Comparison of ENCODE assay signal across 9 cellular contexts in the genomic region with DNA sequence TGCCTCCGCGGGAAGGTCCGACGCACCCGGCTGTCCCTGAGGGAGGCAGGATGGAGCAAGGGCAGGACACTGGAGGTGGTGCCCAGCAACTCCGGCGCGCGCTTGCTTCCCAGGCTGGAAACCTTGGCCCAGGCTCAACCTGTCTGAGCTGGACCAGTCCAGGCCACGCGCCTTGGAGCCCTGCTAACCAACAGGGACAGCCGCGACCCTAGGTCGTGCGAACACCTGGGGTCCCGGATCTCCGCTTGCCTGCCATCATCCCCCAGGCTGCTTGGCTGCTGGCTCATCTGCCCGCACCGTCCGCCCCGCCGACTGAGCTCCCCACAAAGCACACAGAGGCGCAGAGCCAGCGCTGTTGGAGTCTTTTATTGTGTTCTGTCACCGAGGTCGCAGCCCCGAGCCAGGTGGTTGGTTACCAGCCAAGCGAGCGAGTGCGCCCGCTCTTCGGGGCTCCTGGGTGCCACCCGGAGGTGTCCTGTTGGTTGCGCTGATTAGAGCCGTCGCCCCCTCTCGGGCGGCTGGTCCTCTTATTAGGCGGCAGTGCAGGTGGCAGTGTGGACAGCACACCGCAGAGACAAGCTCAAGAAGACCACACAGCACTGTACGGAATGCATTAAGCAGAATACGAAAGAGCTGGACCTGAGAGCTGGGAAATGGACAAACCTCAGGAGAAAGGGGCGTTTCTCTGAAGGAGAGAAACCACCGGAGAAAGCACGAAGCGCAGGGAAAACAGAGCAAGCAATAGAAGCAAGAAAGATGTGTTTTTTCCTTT. TPM values are rescaled to one million over a fixed set of nuclear protein-coding genes. Genes with fewer than 3 reads are reported as not detected.
DNase-seq lines count a peak whose midpoint lies in the region; ATAC-seq and TF ChIP-seq lines count a peak whose summit lies in the region.
"Had no signal": no experiment of that assay in that cellular context is flagged by ENCODE, and none has a peak within 500 bp of the region (broad histone marks: within the 10 kb centered on the region; RNA-seq: fewer than 3 reads in every experiment).

No MANE protein-coding gene starts in this region.

- H3K27me3 ChIP-seq in breast epithelium: peaks cover 0 to 8% of the 10 kb centered on the region in 2 donors
- peaks cover 7 to 44% of the 10 kb centered on the region in 2 donors for H3K27me3 ChIP-seq in right lobe of liver
- no peaks in the 10 kb centered on the region for H3K27me3 ChIP-seq in aorta (ENCODE audit: control insufficient read depth in 1 of 2, insufficient read depth in 2 of 2, low read length in 1 of 2)

- peaks cover 0 to 4% of the 10 kb centered on the region in 2 donors for H3K4me1 ChIP-seq in breast epithelium
- H3K4me1 ChIP-seq in right lobe of liver: peaks cover 0 to 25% (median 3%) of the 10 kb centered on the region in 4 donors
- no peaks in the 10 kb centered on the region for H3K4me1 ChIP-seq in aorta (ENCODE audit: control insufficient read depth in 1 of 2, insufficient read depth in 2 of 2, low read length in 2 of 2)

- H3K9me3 ChIP-seq in breast epithelium (no peaks in the 10 kb centered on the region), right lobe of liver (no peaks in the 10 kb centered on the region), aorta (ENCODE audit: control insufficient read depth, low read length) (no peaks in the 10 kb centered on the region)

- H3K36me3 ChIP-seq in breast epithelium (no peaks in the 10 kb centered on the region), right lobe of liver (no peaks in the 10 kb centered on the region), aorta (ENCODE audit: control insufficient read depth in 1 of 2, insufficient read depth in 2 of 2, low read length in 1 of 2) (no peaks in the 10 kb centered on the region)

- intact Hi-C loops in Right ventricle myocardium inferior (cut with DNase I): loop anchor here (10.0 kb wide), 5 partner anchors 207 to 1347 kb away; no protein-coding TSS in a partner anchor
- intact Hi-C loops in cardiac septum (cut with DNase I): loop anchor here (5.0 to 10.0 kb wide), 6 partner anchors 105 to 917 kb away; no protein-coding TSS in a partner anchor
- intact Hi-C loops in breast epithelium (cut with DNase I; ENCODE audit: low total_unique reads): loop anchor here (10.0 kb wide), 1 partner anchor 1107 kb away; no protein-coding TSS in a partner anchor
- intact Hi-C loops in right lobe of liver (cut with DNase I): no loop called here
- intact Hi-C loops in aorta (cut with DNase I): loop anchor here (5.0 to 10.0 kb wide), 5 partner anchors 105 to 597 kb away; no protein-coding TSS in a partner anchor

- no peak for ATAC-seq in Right ventricle myocardium inferior
- peak; percentile 15 to 43 (median 26) for ATAC-seq in right lobe of liver
- peak; percentile 35 for ATAC-seq in aorta (ENCODE audit: low FRiP score)
- ATAC-seq in GM18519 (IDR thresholded peaks at IDR 0.05; ENCODE audit: low FRiP score, unreplicated experiment): no peak

- H3K27ac ChIP-seq in breast epithelium: peak overlapping the region; percentile 54 to 73
- no peak overlapping the region for H3K27ac ChIP-seq in right lobe of liver
- H3K27ac ChIP-seq in aorta (ENCODE audit: low read depth in 1 of 2, low read length in 2 of 2): no peak overlapping the region

- peak overlapping the region; percentile 40 to 78 (median 61) for H3K4me3 ChIP-seq in breast epithelium
- no peak overlapping the region for H3K4me3 ChIP-seq in right lobe of liver
- H3K4me3 ChIP-seq in aorta (ENCODE audit: low read length in 2 of 2): peak overlapping the region in 1 of 2 donors; percentile 17
- H3K4me3 ChIP-seq: lung had no signal

- 4% methylated on average over 16 of the region's 46 CpGs for WGBS in right lobe of liver (ENCODE audit: insufficient coverage, low coverage, low lambda C conversion rate, missing lambda C conversion rate)
- 8 to 19% methylated on average over 46 of the region's 46 CpGs for WGBS in aorta, 2 donors

- TF ChIP-seq POLR2A in breast epithelium (IDR thresholded peaks at IDR 0.05): no peak
- no peak for TF ChIP-seq POLR2A in right lobe of liver (IDR thresholded peaks at IDR 0.05)

- DNase-seq in Right ventricle myocardium inferior (ENCODE audit: missing footprints) (peak; percentile 72), cardiac septum (ENCODE audit: low spot score) (no peak), breast epithelium (ENCODE audit: low spot score in 2 of 2) (peak in 1 of 2 donors; percentile 58), right lobe of liver (no peak), aorta (peak; percentile 74 to 85), HUDEP-2 (lab: John Stamatoyannopoulos, UW; ENCODE audit: unreplicated experiment in 76 of 76) (no peak), Kasumi-1 (lab: John Stamatoyannopoulos, UW) (no peak)

- TF ChIP-seq CTCF in breast epithelium (IDR thresholded peaks at IDR 0.05) (no peak), right lobe of liver (IDR thresholded peaks at IDR 0.05) (no peak)

RNA-seq across cellular contexts. Expression of a gene that starts 3.8 kb away (rescaled TPM):
- 15.5 TPM for total RNA-seq in Right ventricle myocardium inferior
- 40.3 TPM for total RNA-seq in cardiac septum
- total RNA-seq in breast epithelium: 100 to 1,000 TPM in 2 of 3 donors, 10 to 100 TPM in 1; 90.9 to 441 (median 281) TPM
- 1 to 10 TPM; 1.1 to 4.4 (median 3.0) TPM for total RNA-seq in right lobe of liver
- 100 to 1,000 TPM; 150 to 214 TPM for total RNA-seq in aorta
- polyA plus RNA-seq in aorta: 10 to 100 TPM; 11.8 to 43.5 TPM

RNA-seq across cellular contexts. Expression of a gene that starts 41.5 kb away (rescaled TPM):
- total RNA-seq in Right ventricle myocardium inferior: 969 TPM
- total RNA-seq in cardiac septum: 890 TPM
- 100 to 1,000 TPM; 171 to 206 (median 204) TPM for total RNA-seq in breast epithelium
- total RNA-seq in right lobe of liver: 100 to 1,000 TPM; 159 to 345 (median 218) TPM
- 100 to 1,000 TPM; 199 to 312 TPM for total RNA-seq in aorta
- polyA plus RNA-seq in aorta: 1,000 to 10,000 TPM in 1 of 2 donors, 100 to 1,000 TPM in 1; 299 to 1,052 TPM

Comparison
In these comparisons a context has a peak if more than half of its experiments do, and no peak if none do; other contexts are left out.
1. DNase-seq: peak in Right ventricle myocardium inferior (single experiment) and aorta (2 of 2); none in cardiac septum (single experiment), right lobe of liver (0 of 3), HUDEP-2 (0 of 76) and Kasumi-1 (0 of 2).
2. ATAC-seq: peak in right lobe of liver (4 of 4) and aorta (single experiment); none in Right ventricle myocardium inferior (single experiment) and GM18519 (single experiment).
3. H3K27ac ChIP-seq: peak in breast epithelium (2 of 2); none in right lobe of liver (0 of 3) and aorta (0 of 2).
4. H3K4me3 ChIP-seq: peak in breast epithelium (3 of 3); none in right lobe of liver (0 of 3).
5. intact Hi-C loops: an anchor here in Right ventricle myocardium inferior (10.0 kb wide), cardiac septum (5.0 to 10.0 kb wide), breast epithelium (10.0 kb wide) and aorta (5.0 to 10.0 kb wide); none called in right lobe of liver.